ENCODE assay signal across 22 cellular contexts in the genomic region with DNA sequence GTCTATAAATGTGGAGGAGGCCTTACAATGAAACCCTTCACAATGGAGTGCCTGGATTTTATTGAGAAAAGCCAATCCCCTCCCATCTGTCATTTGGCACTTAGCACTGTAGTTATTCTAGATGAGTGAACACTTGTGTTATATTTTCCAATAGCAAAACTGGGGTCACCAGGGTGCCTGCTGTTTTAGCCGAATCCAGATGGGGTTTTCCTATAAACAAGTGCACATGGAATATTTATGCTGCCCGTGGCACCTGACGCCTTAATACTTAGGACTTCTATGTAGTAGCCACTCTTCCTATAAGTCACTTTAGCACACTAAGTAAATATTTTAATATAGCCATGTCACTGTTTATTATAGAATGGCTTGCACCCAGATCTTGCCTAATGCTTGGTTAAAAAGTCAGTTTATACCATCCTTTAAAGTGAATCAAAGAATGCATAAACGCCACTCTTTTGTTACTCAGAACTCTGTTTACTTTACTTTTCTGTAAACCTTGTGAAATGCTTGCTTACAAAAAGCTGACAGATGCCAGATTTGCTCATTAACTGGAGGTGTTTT.
DNase-seq lines count a peak whose midpoint lies in the region; ATAC-seq and TF ChIP-seq lines count a peak whose summit lies in the region.
"Had no signal": no experiment of that assay in that cellular context is flagged by ENCODE, and none has a peak within 500 bp of the region (broad histone marks: within the 10 kb centered on the region; RNA-seq: fewer than 3 reads in every experiment).

No MANE protein-coding gene starts in this region.

- H3K4me2 ChIP-seq in GM23338: no peak overlapping the region
- H3K4me2 ChIP-seq: BLaER1 treated with 17β-estradiol and CSF1 and Interleukin-3, amounts not matched to agents 10 nM and 100 nM had no signal

- intact Hi-C loops in stomach (cut with DNase I; ENCODE audit: low total_unique reads): no loop called here

- no peak overlapping the region for H3K4me3 ChIP-seq in GM23338
- no peak overlapping the region for H3K4me3 ChIP-seq in gastroesophageal sphincter
- no peak overlapping the region for H3K4me3 ChIP-seq in stomach
- H3K4me3 ChIP-seq: BLaER1 treated with 17β-estradiol and CSF1 and Interleukin-3, amounts not matched to agents 10 nM and 100 nM; HAP-1; K562; Peyer's patch; SJCRH30 had no signal

- no peaks in the 10 kb centered on the region for H4K20me1 ChIP-seq in GM23338 (replicated peaks; ENCODE audit: insufficient read depth)
- H4K20me1 ChIP-seq: BLaER1 treated with 17β-estradiol and CSF1 and Interleukin-3, amounts not matched to agents 10 nM and 100 nM had no signal

- CTCF ChIA-PET in GM10248 (lab: Yijun Ruan, JAX): interaction anchor here (1.4 kb wide), 1 partner anchor 20 kb away, joined by 3 read pairs; no protein-coding TSS in a partner anchor

- ATAC-seq in GM23338 (no peak), gastroesophageal sphincter (no peak), HG02678 (IDR thresholded peaks at IDR 0.05; ENCODE audit: unreplicated experiment) (no peak)
- ATAC-seq: K562, T-cell had no signal

- peaks cover 2% of the 10 kb centered on the region; the same call in 1 of the 3 replicates for H3K9me3 Mint-ChIP-seq in GM23338

- no peak overlapping the region for H3K4me3 Mint-ChIP-seq in GM23338
- H3K4me3 Mint-ChIP-seq: CD4-positive, alpha-beta memory T cell; T-cell had no signal

- no peak for TF ChIP-seq CTCF in GM23338 (conservative IDR thresholded peaks at IDR 0.05; ENCODE audit: low read depth in 2 of 2)
- TF ChIP-seq CTCF in gastroesophageal sphincter (IDR thresholded peaks at IDR 0.05): no peak
- no peak for TF ChIP-seq CTCF in stomach (IDR thresholded peaks at IDR 0.05)
- TF ChIP-seq CTCF in GM10248 (IDR thresholded peaks at IDR 0.05; ENCODE audit: control extremely low read depth, extremely low read depth, low read depth, missing control alignments): no peak

- no peak overlapping the region for H3K27ac ChIP-seq in GM23338 (ENCODE audit: low read depth)
- H3K27ac ChIP-seq in gastroesophageal sphincter: peak overlapping the region; percentile 51 to 73 (median 68)
- H3K27ac ChIP-seq in stomach: peak overlapping the region in 3 of 5 donors; percentile 8 to 25 (median 9)
- H3K27ac ChIP-seq: BLaER1 treated with 17β-estradiol and CSF1 and Interleukin-3, amounts not matched to agents 10 nM and 100 nM; SJCRH30 had no signal

- POLR2A ChIA-PET in GM10248 (lab: Yijun Ruan, JAX): no interaction called here

- H3K9me3 ChIP-seq in gastroesophageal sphincter (no peaks in the 10 kb centered on the region), stomach (no peaks in the 10 kb centered on the region)
- H3K9me3 ChIP-seq: BLaER1 treated with 17β-estradiol and CSF1 and Interleukin-3, amounts not matched to agents 10 nM and 100 nM; Caco-2; HAP-1; Peyer's patch; SJCRH30 had no signal

- H3K79me2 ChIP-seq in GM23338 (replicated peaks; ENCODE audit: insufficient read depth): no peaks in the 10 kb centered on the region

- H3F3A ChIP-seq in GM23338 (replicated peaks; ENCODE audit: low read depth): no peaks in the 10 kb centered on the region

- WGBS in gastroesophageal sphincter (ENCODE audit: low coverage in 1 of 2), 2 donors: 18 to 19% methylated on average over 4 of the region's 4 CpGs
- WGBS in stomach, 5 donors: 37 to 58% (median 55%) methylated on average over 4 of the region's 4 CpGs

- TF ChIP-seq POLR2A in gastroesophageal sphincter (IDR thresholded peaks at IDR 0.05): no peak
- no peak for TF ChIP-seq POLR2A in stomach (IDR thresholded peaks at IDR 0.05)

- H3K36me3 ChIP-seq in GM23338 (ENCODE audit: insufficient read depth): no peaks in the 10 kb centered on the region
- H3K36me3 ChIP-seq in gastroesophageal sphincter: no peaks in the 10 kb centered on the region
- H3K36me3 ChIP-seq in stomach: no peaks in the 10 kb centered on the region
- H3K36me3 ChIP-seq: BLaER1 treated with 17β-estradiol and CSF1 and Interleukin-3, amounts not matched to agents 10 nM and 100 nM; HAP-1; Peyer's patch; SJCRH30 had no signal

- no peak overlapping the region for H3K27ac Mint-ChIP-seq in GM23338
- H3K27ac Mint-ChIP-seq: CD4-positive, alpha-beta memory T cell; T-cell had no signal

- no peaks in the 10 kb centered on the region for H3K27me3 Mint-ChIP-seq in GM23338 (ENCODE audit: insufficient read depth, low read depth, poor library complexity)
- H3K27me3 Mint-ChIP-seq: CD4-positive, alpha-beta memory T cell had no signal

- no peak for TF ChIP-seq EP300 in gastroesophageal sphincter (IDR thresholded peaks at IDR 0.05)
- TF ChIP-seq EP300 in stomach (IDR thresholded peaks at IDR 0.05): no peak

- H3K4me1 Mint-ChIP-seq in GM23338: no peaks in the 10 kb centered on the region
- H3K4me1 Mint-ChIP-seq: CD4-positive, alpha-beta memory T cell; T-cell had no signal

- no peaks in the 10 kb centered on the region for H3K36me3 Mint-ChIP-seq in GM23338 (ENCODE audit: low read depth)
- H3K36me3 Mint-ChIP-seq: CD4-positive, alpha-beta memory T cell; T-cell had no signal

- 0 out of 2 replicates have a peak, but pooled peaks cover 3% of the 10 kb centered on the region for H3K9me2 ChIP-seq in GM23338 (ENCODE audit: insufficient read depth)

- H3K27me3 ChIP-seq in GM23338 (ENCODE audit: insufficient read depth): no peaks in the 10 kb centered on the region
- H3K27me3 ChIP-seq in gastroesophageal sphincter: no peaks in the 10 kb centered on the region
- H3K27me3 ChIP-seq in stomach: no peaks in the 10 kb centered on the region
- H3K27me3 ChIP-seq: BLaER1 treated with 17β-estradiol and CSF1 and Interleukin-3, amounts not matched to agents 10 nM and 100 nM; Peyer's patch; SJCRH30 had no signal

- DNase-seq in GM23338 (ENCODE audit: low spot score): no peak
- peak; percentile 17 for DNase-seq in NCI-H1694 (lab: John Stamatoyannopoulos, UW)
- DNase-seq in stomach: no peak
- DNase-seq in NCI-H1105 (lab: John Stamatoyannopoulos, UW): no peak
- DNase-seq in GM19240 (ENCODE audit: insufficient read length, low spot score): no peak
- DNase-seq in GM10248 (ENCODE audit: extremely low spot score): no peak
- DNase-seq: ACHN; Caco-2; CD4-positive, alpha-beta memory T cell; DMS153; NCI-H1092; NCI-H146; NCI-H2081; NCI-H446 treated with DMSO at 0.1 percent for 48 hours; Peyer's patch; SJCRH30; T-cell had no signal

- H2AFZ ChIP-seq in GM23338: 0 out of 2 replicates have a peak overlapping the region, but pooled peaks have one; percentile 43

- H3K4me1 ChIP-seq in GM23338 (ENCODE audit: insufficient read depth) (no peaks in the 10 kb centered on the region), gastroesophageal sphincter (peaks cover 0 to 29% (median 0%) of the 10 kb centered on the region in 3 donors), stomach (peaks cover 0 to 19% (median 5%) of the 10 kb centered on the region in 4 donors)
- H3K4me1 ChIP-seq: BLaER1 treated with 17β-estradiol and CSF1 and Interleukin-3, amounts not matched to agents 10 nM and 100 nM; Caco-2; HAP-1; Peyer's patch; SJCRH30 had no signal

TF ChIP-seq in GM23338, 12 proteins besides CTCF, POLR2A, EP300 and RAD21:
- TF ChIP-seq ZNF114 (CRISPR knock-in tag; IDR thresholded peaks at IDR 0.05): no peak
- TF ChIP-seq CREB1 (CRISPR knock-in tag; IDR thresholded peaks at IDR 0.05; ENCODE audit: low read depth): no peak
- TF ChIP-seq JUNB (IDR thresholded peaks at IDR 0.05; ENCODE audit: unreplicated experiment): no peak
- TF ChIP-seq NANOG (IDR thresholded peaks at IDR 0.05; ENCODE audit: borderline replicate concordance): no peak
- TF ChIP-seq, protein P1, sequence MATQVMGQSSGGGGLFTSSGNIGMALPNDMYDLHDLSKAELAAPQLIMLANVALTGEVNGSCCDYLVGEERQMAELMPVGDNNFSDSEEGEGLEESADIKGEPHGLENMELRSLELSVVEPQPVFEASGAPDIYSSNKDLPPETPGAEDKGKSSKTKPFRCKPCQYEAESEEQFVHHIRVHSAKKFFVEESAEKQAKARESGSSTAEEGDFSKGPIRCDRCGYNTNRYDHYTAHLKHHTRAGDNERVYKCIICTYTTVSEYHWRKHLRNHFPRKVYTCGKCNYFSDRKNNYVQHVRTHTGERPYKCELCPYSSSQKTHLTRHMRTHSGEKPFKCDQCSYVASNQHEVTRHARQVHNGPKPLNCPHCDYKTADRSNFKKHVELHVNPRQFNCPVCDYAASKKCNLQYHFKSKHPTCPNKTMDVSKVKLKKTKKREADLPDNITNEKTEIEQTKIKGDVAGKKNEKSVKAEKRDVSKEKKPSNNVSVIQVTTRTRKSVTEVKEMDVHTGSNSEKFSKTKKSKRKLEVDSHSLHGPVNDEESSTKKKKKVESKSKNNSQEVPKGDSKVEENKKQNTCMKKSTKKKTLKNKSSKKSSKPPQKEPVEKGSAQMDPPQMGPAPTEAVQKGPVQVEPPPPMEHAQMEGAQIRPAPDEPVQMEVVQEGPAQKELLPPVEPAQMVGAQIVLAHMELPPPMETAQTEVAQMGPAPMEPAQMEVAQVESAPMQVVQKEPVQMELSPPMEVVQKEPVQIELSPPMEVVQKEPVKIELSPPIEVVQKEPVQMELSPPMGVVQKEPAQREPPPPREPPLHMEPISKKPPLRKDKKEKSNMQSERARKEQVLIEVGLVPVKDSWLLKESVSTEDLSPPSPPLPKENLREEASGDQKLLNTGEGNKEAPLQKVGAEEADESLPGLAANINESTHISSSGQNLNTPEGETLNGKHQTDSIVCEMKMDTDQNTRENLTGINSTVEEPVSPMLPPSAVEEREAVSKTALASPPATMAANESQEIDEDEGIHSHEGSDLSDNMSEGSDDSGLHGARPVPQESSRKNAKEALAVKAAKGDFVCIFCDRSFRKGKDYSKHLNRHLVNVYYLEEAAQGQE (IDR thresholded peaks at IDR 0.05; ENCODE audit: unreplicated experiment): no peak
- no peak for TF ChIP-seq EZH2phosphoT487 (IDR thresholded peaks at IDR 0.05; ENCODE audit: unreplicated experiment)
- no peak for TF ChIP-seq EZH2 (IDR thresholded peaks at IDR 0.05; ENCODE audit: low read depth, unreplicated experiment)
- TF ChIP-seq, protein P2, sequence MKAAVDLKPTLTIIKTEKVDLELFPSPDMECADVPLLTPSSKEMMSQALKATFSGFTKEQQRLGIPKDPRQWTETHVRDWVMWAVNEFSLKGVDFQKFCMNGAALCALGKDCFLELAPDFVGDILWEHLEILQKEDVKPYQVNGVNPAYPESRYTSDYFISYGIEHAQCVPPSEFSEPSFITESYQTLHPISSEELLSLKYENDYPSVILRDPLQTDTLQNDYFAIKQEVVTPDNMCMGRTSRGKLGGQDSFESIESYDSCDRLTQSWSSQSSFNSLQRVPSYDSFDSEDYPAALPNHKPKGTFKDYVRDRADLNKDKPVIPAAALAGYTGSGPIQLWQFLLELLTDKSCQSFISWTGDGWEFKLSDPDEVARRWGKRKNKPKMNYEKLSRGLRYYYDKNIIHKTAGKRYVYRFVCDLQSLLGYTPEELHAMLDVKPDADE (IDR thresholded peaks at IDR 0.05): no peak
TF ChIP-seq in GM23338: peak in this region for 0.
